25 cellular contexts compared by ENCODE assay signal in genomic region chr5:10465726-10466125, GRCh38. TPM values are rescaled to one million over a fixed set of nuclear protein-coding genes. Genes with fewer than 3 reads are reported as not detected.
DNase-seq lines count a peak whose midpoint lies in the region; ATAC-seq and TF ChIP-seq lines count a peak whose summit lies in the region.
"Had no signal": no experiment of that assay in that cellular context is flagged by ENCODE, and none has a peak within 500 bp of the region (broad histone marks: within the 10 kb centered on the region; RNA-seq: fewer than 3 reads in every experiment).

No MANE protein-coding gene starts in this region.

- no peak overlapping the region for H3K4me2 ChIP-seq in GM23338
- H3K4me2 ChIP-seq in H9 (ENCODE audit: insufficient read depth, insufficient read length, low read length): no peak overlapping the region
- H3K4me2 ChIP-seq in neural progenitor cell: no peak overlapping the region
- H3K4me2 ChIP-seq: BLaER1 had no signal

- H3K4me1 ChIP-seq in GM23338 (ENCODE audit: insufficient read depth) (peaks cover 16% of the 10 kb centered on the region), H9 (ENCODE audit: insufficient read depth, low read length) (peaks cover 2% of the 10 kb centered on the region; the same call in 1 of the 2 replicates), neural progenitor cell (no peaks in the 10 kb centered on the region), neutrophil (ENCODE audit: control insufficient read depth in 1 of 2, insufficient read depth in 1 of 2, low read depth in 1 of 2, low read length in 1 of 2) (peaks cover 21 to 23% of the 10 kb centered on the region in 2 experiments)
- H3K4me1 ChIP-seq: BE2C had no signal

- H3K4me3 Mint-ChIP-seq in GM23338 (no peak overlapping the region), H9 (no peak overlapping the region; a peak in 1 of 5 replicates), neural progenitor cell (no peak overlapping the region)
- H3K4me3 Mint-ChIP-seq: CD14-positive monocyte; CD4-positive, alpha-beta memory T cell; CD4-positive, CD25-positive, alpha-beta regulatory T cell; CD8-positive, alpha-beta memory T cell had no signal

- H3K23me2 ChIP-seq in H9 (ENCODE audit: insufficient read length, low read depth, low read length, poor library complexity, severe bottlenecking): no peaks in the 10 kb centered on the region

- H3K9me2 ChIP-seq in GM23338 (ENCODE audit: insufficient read depth): no peaks in the 10 kb centered on the region

- no peak for ATAC-seq in GM23338
- ATAC-seq in HG03439 (IDR thresholded peaks at IDR 0.05; ENCODE audit: unreplicated experiment): no peak

- no peak overlapping the region for H4K5ac ChIP-seq in H9 (ENCODE audit: insufficient read length, low read depth, low read length)

- no peak overlapping the region for H2BK5ac ChIP-seq in H9 (ENCODE audit: insufficient read length, low read length)

- H2BK20ac ChIP-seq in H9 (ENCODE audit: low read depth, low read length, poor library complexity, severe bottlenecking): no peak overlapping the region

- H3K27ac Mint-ChIP-seq in GM23338: no peak overlapping the region
- no peak overlapping the region for H3K27ac Mint-ChIP-seq in H9
- peak overlapping the region; percentile 63 for H3K27ac Mint-ChIP-seq in neural progenitor cell
- H3K27ac Mint-ChIP-seq: CD4-positive, alpha-beta memory T cell; CD4-positive, CD25-positive, alpha-beta regulatory T cell; CD8-positive, alpha-beta memory T cell had no signal

- no peaks in the 10 kb centered on the region for H4K20me1 ChIP-seq in GM23338 (replicated peaks; ENCODE audit: insufficient read depth)
- no peaks in the 10 kb centered on the region for H4K20me1 ChIP-seq in H9 (ENCODE audit: control insufficient read depth, insufficient read depth, insufficient read length)
- H4K20me1 ChIP-seq in neural progenitor cell (ENCODE audit: low read depth): no peaks in the 10 kb centered on the region
- H4K20me1 ChIP-seq: BLaER1 had no signal

- H3K4me1 Mint-ChIP-seq in GM23338: peaks cover 28% of the 10 kb centered on the region
- peaks cover 28 to 31% of the 10 kb centered on the region in 2 experiments for H3K4me1 Mint-ChIP-seq in H9
- H3K4me1 Mint-ChIP-seq in neural progenitor cell: peaks cover 28% of the 10 kb centered on the region
- H3K4me1 Mint-ChIP-seq: CD8-positive, alpha-beta memory T cell had no signal

- H3K36me3 Mint-ChIP-seq in GM23338 (ENCODE audit: low read depth): no peaks in the 10 kb centered on the region; the same call in 2 of the 3 replicates
- no peaks in the 10 kb centered on the region; a peak in 1 of 7 replicates for H3K36me3 Mint-ChIP-seq in H9 (ENCODE audit: insufficient read depth in 1 of 3, low read depth in 3 of 3)
- H3K36me3 Mint-ChIP-seq in neural progenitor cell: peaks cover 3% of the 10 kb centered on the region

- no peak overlapping the region for H3K4ac ChIP-seq in H9 (ENCODE audit: low read depth, low read length)

- H3K23ac ChIP-seq in H9 (ENCODE audit: insufficient read length, low read depth, low read length): no peak overlapping the region

- H3K79me2 ChIP-seq in GM23338 (replicated peaks; ENCODE audit: insufficient read depth) (no peaks in the 10 kb centered on the region), H9 (ENCODE audit: insufficient read depth, low read length) (no peaks in the 10 kb centered on the region), neural progenitor cell (ENCODE audit: low read depth) (no peaks in the 10 kb centered on the region)

- H3K27ac ChIP-seq in GM23338 (ENCODE audit: low read depth) (no peak overlapping the region), H9 (ENCODE audit: insufficient read length, low read depth, low read length) (no peak overlapping the region), neural progenitor cell (no peak overlapping the region), neutrophil (peak overlapping the region; percentile 78)
- H3K27ac ChIP-seq: BLaER1 had no signal

- peak overlapping the region; percentile 11 for H3K18ac ChIP-seq in H9 (ENCODE audit: insufficient read length, low read depth, low read length)

- H3K27me3 Mint-ChIP-seq in GM23338 (ENCODE audit: insufficient read depth, low read depth, poor library complexity) (peaks cover 18% of the 10 kb centered on the region), H9 (ENCODE audit: low read depth) (peaks cover 16% of the 10 kb centered on the region), neural progenitor cell (ENCODE audit: insufficient read depth, low read depth) (peaks cover 3% of the 10 kb centered on the region)
- H3K27me3 Mint-ChIP-seq: CD4-positive, alpha-beta memory T cell had no signal

- H2BK15ac ChIP-seq in H9 (ENCODE audit: low read depth, low read length): no peak overlapping the region

- H2AFZ ChIP-seq in GM23338 (0 out of 2 replicates have a peak overlapping the region, but pooled peaks have one; percentile 32), H9 (ENCODE audit: low read length) (no peak overlapping the region), neural progenitor cell (replicated peaks) (no peak overlapping the region)

- no CpG with 5 or more reads among the region's 10 CpGs for WGBS in H9 (ENCODE audit: extremely low coverage, insufficient read length, low lambda C conversion rate)

- no peak overlapping the region for H2BK120ac ChIP-seq in H9 (ENCODE audit: low read depth, low read length, poor library complexity, severe bottlenecking)

- no peak overlapping the region for H4K91ac ChIP-seq in H9 (ENCODE audit: insufficient read length, low read depth, low read length)

- H3K27me3 ChIP-seq in GM23338 (ENCODE audit: insufficient read depth) (no peaks in the 10 kb centered on the region), H9 (ENCODE audit: insufficient read depth, low read length) (no peaks in the 10 kb centered on the region), neural progenitor cell (no peaks in the 10 kb centered on the region), neutrophil (no peaks in the 10 kb centered on the region)
- H3K27me3 ChIP-seq: BE2C, BLaER1 had no signal

- no peak overlapping the region for H3K9ac ChIP-seq in H9 (ENCODE audit: extremely low read depth, insufficient read length, low read length)
- no peak overlapping the region for H3K9ac ChIP-seq in neural progenitor cell
- H3K9ac ChIP-seq: BLaER1 had no signal

- no peak overlapping the region for H3T11ph ChIP-seq in H9 (ENCODE audit: low read length)

- no peaks in the 10 kb centered on the region for H3K9me3 ChIP-seq in H9 (ENCODE audit: control insufficient read depth, low read depth, low read length)
- no peaks in the 10 kb centered on the region for H3K9me3 ChIP-seq in neural progenitor cell (ENCODE audit: low read depth)
- H3K9me3 ChIP-seq in neutrophil: no peaks in the 10 kb centered on the region
- H3K9me3 ChIP-seq: BE2C, BLaER1 had no signal

- DNase-seq in GM23338 (ENCODE audit: low spot score): no peak
- DNase-seq in H9: no peak
- no peak for DNase-seq in neural progenitor cell (ENCODE audit: low spot score)
- no peak for DNase-seq in NCI-H82 (lab: John Stamatoyannopoulos, UW)
- DNase-seq in MV-4-11 (lab: John Stamatoyannopoulos, UW): no peak
- DNase-seq: 8988T; ACHN; BE2C; C1 segment of cervical spinal cord; CD4-positive, alpha-beta memory T cell; CD4-positive, CD25-positive, alpha-beta regulatory T cell; CD8-positive, alpha-beta memory T cell; COR-L47; DMS 273 treated with DMSO at 0.1 percent for 48 hours; DMS153; DMS53; DMS79; DND-41; EL; GDM1 had no signal

- H3K56ac ChIP-seq in H9 (ENCODE audit: insufficient read length, low read depth, low read length): no peak overlapping the region

- TF ChIP-seq CTCF in GM23338 (conservative IDR thresholded peaks at IDR 0.05; ENCODE audit: low read depth in 2 of 2) (no peak), H9 (conservative IDR thresholded peaks at IDR 0.05) (no peak), neural progenitor cell (IDR thresholded peaks at IDR 0.05) (no peak), neutrophil (IDR thresholded peaks at IDR 0.05) (no peak)

- H2AK5ac ChIP-seq in H9 (ENCODE audit: insufficient read length, low read length): no peak overlapping the region

- no peak overlapping the region for H3K14ac ChIP-seq in H9 (ENCODE audit: insufficient read depth, low read length)

- H3F3A ChIP-seq in GM23338 (replicated peaks; ENCODE audit: low read depth) (no peaks in the 10 kb centered on the region), neural progenitor cell (ENCODE audit: low read depth) (no peaks in the 10 kb centered on the region)

- no peaks in the 10 kb centered on the region for H3K79me1 ChIP-seq in H9 (ENCODE audit: insufficient read depth, low read depth, low read length, poor library complexity, severe bottlenecking)

- no peaks in the 10 kb centered on the region for H3K36me3 ChIP-seq in GM23338 (ENCODE audit: insufficient read depth)
- H3K36me3 ChIP-seq in neural progenitor cell: no peaks in the 10 kb centered on the region
- H3K36me3 ChIP-seq in neutrophil: peaks cover 50% of the 10 kb centered on the region
- H3K36me3 ChIP-seq: BE2C, BLaER1 had no signal

- H4K8ac ChIP-seq in H9 (replicated peaks; ENCODE audit: insufficient read length, low read depth, low read length): no peak overlapping the region

- H3K4me3 ChIP-seq in GM23338: no peak overlapping the region
- no peak overlapping the region for H3K4me3 ChIP-seq in neural progenitor cell
- H3K4me3 ChIP-seq in neutrophil (ENCODE audit: low read depth in 1 of 2, low read length in 1 of 2): no peak overlapping the region
- H3K4me3 ChIP-seq: BLaER1 had no signal

- H3K9me3 Mint-ChIP-seq in GM23338: no peaks in the 10 kb centered on the region; the same call in 2 of the 3 replicates
- H3K9me3 Mint-ChIP-seq in H9: no peaks in the 10 kb centered on the region; a peak in 1 of 5 replicates
- H3K9me3 Mint-ChIP-seq in neural progenitor cell: no peaks in the 10 kb centered on the region
- H3K9me3 Mint-ChIP-seq: CD4-positive, CD25-positive, alpha-beta regulatory T cell; CD8-positive, alpha-beta memory T cell had no signal

- no peak overlapping the region for H2BK12ac ChIP-seq in H9 (ENCODE audit: insufficient read length, low read depth, low read length)

RNA-seq across cellular contexts. Expression of gene ROPN1L, which starts 24.0 kb away (rescaled TPM):
- 1.0 TPM in 1 of 2 replicates, not detected in the other for total RNA-seq in GM23338 (2014; rRNA removed; shearing (Covaris generic))
- polyA plus RNA-seq in GM23338 (2016; fragmentation: Nextera tagmentation; extraction: Ambion mirVana): 0.57 TPM in 1 of 2 replicates, not detected in the other
- total RNA-seq in H9 (2021) (0.37 TPM in 1 of 2 replicates, not detected in the other), neural progenitor cell (ENCODE audit: low replicate concordance) (0.22 TPM in 1 of 2 replicates, not detected in the other)
- total RNA-seq: G401 had no signal
